ENCODE assay signal across 10 cellular contexts in genomic region chr15:32730677-32731654, GRCh38. TPM values are rescaled to one million over a fixed set of nuclear protein-coding genes. Genes with fewer than 3 reads are reported as not detected.
DNase-seq lines count a peak whose midpoint lies in the region; ATAC-seq, FAIRE-seq and TF ChIP-seq lines count a peak whose summit lies in the region.
"Had no signal": no experiment of that assay in that cellular context is flagged by ENCODE, and none has a peak within 500 bp of the region (broad histone marks: within the 10 kb centered on the region; RNA-seq: fewer than 3 reads in every experiment).

No MANE protein-coding gene starts in this region.

- H3K4me1 ChIP-seq in A673 (ENCODE audit: insufficient read depth, low read length, poor library complexity, severe bottlenecking) = no peaks in the 10 kb centered on the region
- peaks cover 12 to 18% of the 10 kb centered on the region in 2 experiments; a peak in 3 of 4 replicates for H3K4me1 ChIP-seq in HCT116 (ENCODE audit: control insufficient read depth in 1 of 2, insufficient read depth in 2 of 2, low read length in 2 of 2)

- no peaks in the 10 kb centered on the region for H3K4me1 Mint-ChIP-seq in activated CD4-positive, alpha-beta memory T cell treated with anti-CD3 and anti-CD28 coated beads, Interleukin-2, amount 10 ng/mL, durations not matched to agents 7 days and 5 days

- H3K9me3 ChIP-seq in A673 (ENCODE audit: low read depth, low read length, poor library complexity, severe bottlenecking) (no peaks in the 10 kb centered on the region), HCT116 (ENCODE audit: control insufficient read depth in 1 of 2, insufficient read depth in 1 of 2, low read depth in 1 of 2, low read length in 2 of 2) (no peaks in the 10 kb centered on the region)

- peak overlapping the region; percentile 63 for H3K4me2 ChIP-seq in HCT116 (ENCODE audit: low read length)

- no peak for TF ChIP-seq RAD21 in HCT116 (IDR thresholded peaks at IDR 0.05; ENCODE audit: low read depth)

- POLR2A ChIA-PET in A673 (lab: Charles Lee; ENCODE audit: low non-redundant PET) = no interaction called here
- POLR2A ChIA-PET in HCT116 (lab: Charles Lee) = no interaction called here
- POLR2A ChIA-PET in activated CD4-positive, alpha-beta memory T cell treated with anti-CD3 and anti-CD28 coated beads, Interleukin-2, amount 10 ng/mL, durations not matched to agents 7 days and 5 days (lab: Charles Lee) = no interaction called here

- peaks cover 52% of the 10 kb centered on the region for H3K27me3 Mint-ChIP-seq in activated CD4-positive, alpha-beta memory T cell treated with anti-CD3 and anti-CD28 coated beads, Interleukin-2, amount 10 ng/mL, durations not matched to agents 7 days and 5 days

- intact Hi-C loops in A673 (cut with micrococcal nuclease; ENCODE audit: unreplicated experiment) = loop anchor here (10.0 kb wide), 1 partner anchor 64 kb away; no protein-coding TSS in a partner anchor
- intact Hi-C loops in HCT116 (cut with micrococcal nuclease) = no loop called here

- no peak for TF ChIP-seq POLR2A in HCT116 (IDR thresholded peaks at IDR 0.05; ENCODE audit: borderline replicate concordance, extremely low read depth, insufficient read depth, insufficient read length)

- no peak for FAIRE-seq in D721Med (lab: Jason Lieb, UNC)

- no peaks in the 10 kb centered on the region for H3K36me3 ChIP-seq in A673 (ENCODE audit: insufficient read depth, low read length, poor library complexity, severe bottlenecking)
- no peaks in the 10 kb centered on the region for H3K36me3 ChIP-seq in HCT116 (ENCODE audit: control insufficient read depth in 1 of 2, insufficient read depth in 2 of 2, low read length in 2 of 2)

- RAD21 ChIA-PET in HCT116 (lab: Charles Lee; ENCODE audit: low non-redundant PET in 1 of 2, low total read pairs in 2 of 2, uncharacterized antibody in 2 of 2, unreplicated experiment in 2 of 2) = no interaction called here

- 0 out of 2 replicates have a peak overlapping the region, but pooled peaks have one; percentile 1 for H3K9ac ChIP-seq in HCT116 (ENCODE audit: low read length)

- no peaks in the 10 kb centered on the region for H3K79me2 ChIP-seq in HCT116 (ENCODE audit: insufficient read depth, low read length)

- H3K9me3 Mint-ChIP-seq in activated CD4-positive, alpha-beta memory T cell treated with anti-CD3 and anti-CD28 coated beads, Interleukin-2, amount 10 ng/mL, durations not matched to agents 7 days and 5 days = peaks cover 4% of the 10 kb centered on the region

- CTCF ChIA-PET in A673 (lab: Charles Lee) = no interaction called here
- CTCF ChIA-PET in HCT116 (lab: Charles Lee) = no interaction called here
- CTCF ChIA-PET in activated CD4-positive, alpha-beta memory T cell treated with anti-CD3 and anti-CD28 coated beads, Interleukin-2, amount 10 ng/mL, durations not matched to agents 7 days and 5 days (lab: Charles Lee) = no interaction called here

- ATAC-seq in HCT116 = peak; percentile 100

- TF ChIP-seq CTCF in A673 (conservative IDR thresholded peaks at IDR 0.05; ENCODE audit: low read depth, low read length) = no peak
- no peak for TF ChIP-seq CTCF in HCT116 (IDR thresholded peaks at IDR 0.05 in 2 of 3, conservative IDR thresholded peaks at IDR 0.05 in 1 of 3; ENCODE audit: borderline replicate concordance in 1 of 3, insufficient read depth in 1 of 3, low read depth in 2 of 3, low read length in 2 of 3)
- no peak for TF ChIP-seq CTCF in D721Med (IDR thresholded peaks at IDR 0.05; ENCODE audit: insufficient read depth, missing control alignments)

- H3K27me3 ChIP-seq in A673 (replicated peaks; ENCODE audit: insufficient read depth, low read depth, low read length, poor library complexity) (peaks cover 23% of the 10 kb centered on the region), HCT116 (ENCODE audit: insufficient read depth, low read length) (no peaks in the 10 kb centered on the region)

- H3K4me3 Mint-ChIP-seq in activated CD4-positive, alpha-beta memory T cell treated with anti-CD3 and anti-CD28 coated beads, Interleukin-2, amount 10 ng/mL, durations not matched to agents 7 days and 5 days = no peak overlapping the region

- H4K20me1 ChIP-seq in HCT116 (ENCODE audit: insufficient read depth) = no peaks in the 10 kb centered on the region

- BruUV-seq in A673 (replicated peaks; lab: Mats Ljungman, UMichigan) (no TSS peak), HCT116 (replicated peaks; lab: Mats Ljungman, UMichigan) (no TSS peak)

- no peaks in the 10 kb centered on the region for H3K36me3 Mint-ChIP-seq in activated CD4-positive, alpha-beta memory T cell treated with anti-CD3 and anti-CD28 coated beads, Interleukin-2, amount 10 ng/mL, durations not matched to agents 7 days and 5 days (ENCODE audit: low read depth)

- DNase-seq in A673 (ENCODE audit: low spot score) = peak; percentile 28
- peak; percentile 55 for DNase-seq in HCT116 (ENCODE audit: low read depth, low spot score)
- peak; percentile 14 for DNase-seq in amniotic epithelial cell (ENCODE audit: low read depth)
- DNase-seq in kidney tubule cell (ENCODE audit: low spot score) = peak; percentile 91
- DNase-seq in activated CD4-positive, alpha-beta memory T cell treated with anti-CD3 and anti-CD28 coated beads, Interleukin-2, amount 10 ng/mL, durations not matched to agents 7 days and 5 days = no peak
- no peak for DNase-seq in activated T-cell treated with anti-CD3 and anti-CD28 coated beads for 4 hours
- DNase-seq in D721Med (ENCODE audit: insufficient read length, low spot score) = no peak
- DNase-seq in NOMO-1 treated with DMSO at 0.1 percent for 48 hours (lab: John Stamatoyannopoulos, UW; ENCODE audit: unreplicated experiment) = no peak
- DNase-seq: activated naive CD4-positive, alpha-beta T cell treated with Interleukin-2 at 50 U/mL for 16 hours; DMS79 had no signal

- H3K27ac ChIP-seq in A673 (ENCODE audit: low read depth, low read length, poor library complexity, severe bottlenecking) (no peak overlapping the region), HCT116 (ENCODE audit: low read depth, low read length) (no peak overlapping the region)

- no peaks in the 10 kb centered on the region for H3K9me2 ChIP-seq in HCT116 (ENCODE audit: insufficient read depth)

- peak overlapping the region; percentile 70 for H2AFZ ChIP-seq in HCT116 (ENCODE audit: low read depth, low read length, poor library complexity, severe bottlenecking)

- H3K27ac Mint-ChIP-seq in activated CD4-positive, alpha-beta memory T cell treated with anti-CD3 and anti-CD28 coated beads, Interleukin-2, amount 10 ng/mL, durations not matched to agents 7 days and 5 days = no peak overlapping the region

- no peak overlapping the region for H3K4me3 ChIP-seq in A673 (ENCODE audit: low read depth, low read length, poor library complexity, severe bottlenecking)
- H3K4me3 ChIP-seq in HCT116 (replicated peaks in 1 of 2; ENCODE audit: low read depth in 1 of 2, low read length in 2 of 2) = peak overlapping the region in 1 of 2 experiments; percentile 7; a peak in 1 of 4 replicates

TF ChIP-seq in HCT116, 20 proteins besides CTCF, POLR2A, EP300 and RAD21:
- TF ChIP-seq TCF7L2 (IDR thresholded peaks at IDR 0.05; ENCODE audit: borderline replicate concordance, extremely low read depth, insufficient read depth, insufficient read length) = no peak
- TF ChIP-seq REST (IDR thresholded peaks at IDR 0.05; ENCODE audit: low read depth) = no peak
- TF ChIP-seq MAX (IDR thresholded peaks at IDR 0.05) = 0 out of 2 replicates have a peak, but pooled peaks have one; percentile 32
- no peak for TF ChIP-seq ELF1 (IDR thresholded peaks at IDR 0.05; ENCODE audit: borderline replicate concordance, low read depth)
- TF ChIP-seq FOSL1 (IDR thresholded peaks at IDR 0.05; ENCODE audit: low read depth) = peak; percentile 51
- 0 out of 2 replicates have a peak, but pooled peaks have one; percentile 16 for TF ChIP-seq SP1 (IDR thresholded peaks at IDR 0.05; ENCODE audit: low read depth)
- TF ChIP-seq POLR2AphosphoS5 (IDR thresholded peaks at IDR 0.05; ENCODE audit: low read depth, low read length) = 0 out of 2 replicates have a peak, but pooled peaks have one; percentile 20

RNA-seq across cellular contexts. Expression of gene GREM1, which starts 13.2 kb away (rescaled TPM):
- total RNA-seq in A673 (2021) = 1.5 and 2.2 TPM in 2 replicates
- 0.66 TPM for total RNA-seq in HCT116 (2021; ENCODE audit: unreplicated experiment)
- not detected in 2 replicates for polyA plus RNA-seq in HCT116 (2012)
- total RNA-seq in activated CD4-positive, alpha-beta memory T cell treated with anti-CD3 and anti-CD28 coated beads, Interleukin-2, amount 10 ng/mL, durations not matched to agents 7 days and 5 days = not detected

Comparison
In these comparisons a context has a peak if more than half of its experiments do, and no peak if none do; other contexts are left out.
1. DNase-seq: peak in A673 (single experiment), HCT116 (single experiment), amniotic epithelial cell (single experiment) and kidney tubule cell (single experiment); none in activated CD4-positive, alpha-beta memory T cell treated with anti-CD3 and anti-CD28 coated beads, Interleukin-2, amount 10 ng/mL, durations not matched to agents 7 days and 5 days (single experiment), activated T-cell treated with anti-CD3 and anti-CD28 coated beads for 4 hours (single experiment), D721Med (single experiment) and NOMO-1 treated with DMSO at 0.1 percent for 48 hours (single experiment).